Comparison of ENCODE assay signal across 8 cellular contexts in genomic region chr1:145872421-145872891, GRCh38. TPM values are rescaled to one million over a fixed set of nuclear protein-coding genes. Genes with fewer than 3 reads are reported as not detected.
A peak's percentile ranks its signal among the peaks of the same experiment; 100 is the strongest.
DNase-seq lines count a peak whose midpoint lies in the region; ATAC-seq and TF ChIP-seq lines count a peak whose summit lies in the region.

No MANE protein-coding gene starts in this region.

- peak overlapping the region; percentile 40 for H3K27ac ChIP-seq in right cardiac atrium (ENCODE audit: low read length)
- peak overlapping the region; percentile 80 to 82 for H3K27ac ChIP-seq in prostate gland

- intact Hi-C loops in right cardiac atrium (cut with DNase I), result no loop called here
- intact Hi-C loops in prostate gland (cut with DNase I), result no loop called here

- H3K4me1 ChIP-seq in right cardiac atrium (ENCODE audit: control insufficient read depth, insufficient read depth, low read length) (peaks cover 3% of the 10 kb centered on the region), prostate gland (replicated peaks) (peaks cover 4% of the 10 kb centered on the region)

- H3K9me3 Mint-ChIP-seq in activated naive CD8-positive, alpha-beta T cell treated with anti-CD3 and anti-CD28 coated beads for 36 hours, result no peaks in the 10 kb centered on the region

- H3K9me3 ChIP-seq in right cardiac atrium (ENCODE audit: control insufficient read depth, low read length) (no peaks in the 10 kb centered on the region), prostate gland (no peaks in the 10 kb centered on the region)

- no peaks in the 10 kb centered on the region for H3K27me3 ChIP-seq in right cardiac atrium (ENCODE audit: control insufficient read depth, insufficient read depth)
- no peaks in the 10 kb centered on the region for H3K27me3 ChIP-seq in prostate gland (replicated peaks; ENCODE audit: insufficient read depth)

- 46% methylated on average over 19 of the region's 19 CpGs for WGBS in right cardiac atrium
- WGBS in prostate gland, result 17% methylated on average over 19 of the region's 19 CpGs

- H3K4me3 ChIP-seq in right cardiac atrium (ENCODE audit: low read length), result peak overlapping the region; percentile 43
- H3K4me3 ChIP-seq in prostate gland, result peak overlapping the region; percentile 30 to 41

- peaks cover 3% of the 10 kb centered on the region for H3K27me3 Mint-ChIP-seq in activated naive CD8-positive, alpha-beta T cell treated with anti-CD3 and anti-CD28 coated beads for 36 hours

- H3K4me1 Mint-ChIP-seq in activated naive CD8-positive, alpha-beta T cell treated with anti-CD3 and anti-CD28 coated beads for 36 hours, result peaks cover 10% of the 10 kb centered on the region

- ATAC-seq in right cardiac atrium (peak; percentile 84 to 89), GM19463 (IDR thresholded peaks at IDR 0.05; ENCODE audit: unreplicated experiment) (no peak), GM21381 (IDR thresholded peaks at IDR 0.05; ENCODE audit: unreplicated experiment) (no peak)

- no peak for TF ChIP-seq POLR2A in prostate gland (IDR thresholded peaks at IDR 0.05)

- H3K36me3 ChIP-seq in prostate gland, result no peaks in the 10 kb centered on the region

- DNase-seq in EL, result peak; percentile 30
- no peak for DNase-seq in activated naive CD8-positive, alpha-beta T cell treated with anti-CD3 and anti-CD28 coated beads for 36 hours
- peak; percentile 81 to 91 (median 90) for DNase-seq in right cardiac atrium
- DNase-seq in prostate gland (ENCODE audit: low spot score), result peak; percentile 53
- DNase-seq in NCI-H748 treated with DMSO at 0.1 percent for 48 hours (lab: John Stamatoyannopoulos, UW), result no peak
- no peak for DNase-seq in NK-92 (lab: John Stamatoyannopoulos, UW; ENCODE audit: unreplicated experiment)

- H3K4me3 Mint-ChIP-seq in activated naive CD8-positive, alpha-beta T cell treated with anti-CD3 and anti-CD28 coated beads for 36 hours, result peak overlapping the region; percentile 75

- TF ChIP-seq CTCF in prostate gland (IDR thresholded peaks at IDR 0.05), result no peak

- H3K36me3 Mint-ChIP-seq in activated naive CD8-positive, alpha-beta T cell treated with anti-CD3 and anti-CD28 coated beads for 36 hours, result no peaks in the 10 kb centered on the region

- H3K27ac Mint-ChIP-seq in activated naive CD8-positive, alpha-beta T cell treated with anti-CD3 and anti-CD28 coated beads for 36 hours, result no peak overlapping the region

RNA-seq across cellular contexts. Expression of gene ANKRD35, which starts 13.2 kb away (rescaled TPM):
- under 1 TPM; 0.58 to 0.64 TPM for total RNA-seq in activated naive CD8-positive, alpha-beta T cell treated with anti-CD3 and anti-CD28 coated beads for 36 hours
- 1 to 10 TPM; 1.9 to 2.3 (median 2.1) TPM for total RNA-seq in right cardiac atrium
- polyA plus RNA-seq in right cardiac atrium, result 1.4 TPM
- 1 to 10 TPM; 6.6 to 7.5 TPM for total RNA-seq in prostate gland

RNA-seq across cellular contexts. Expression of gene PIAS3, which starts 13.6 kb away (rescaled TPM):
- total RNA-seq in activated naive CD8-positive, alpha-beta T cell treated with anti-CD3 and anti-CD28 coated beads for 36 hours, result 10 to 100 TPM; 14.7 to 16.4 TPM
- total RNA-seq in right cardiac atrium, result 10 to 100 TPM; 16.9 to 19.4 (median 18.8) TPM
- 16.6 TPM for polyA plus RNA-seq in right cardiac atrium
- total RNA-seq in prostate gland, result 10 to 100 TPM; 41.7 to 48.8 TPM

RNA-seq across cellular contexts. Expression of gene NUDT17, which starts 27.0 kb away (rescaled TPM):
- 1 to 10 TPM; 3.6 to 3.8 TPM for total RNA-seq in activated naive CD8-positive, alpha-beta T cell treated with anti-CD3 and anti-CD28 coated beads for 36 hours
- 1 to 10 TPM; 4.1 to 7.2 (median 5.1) TPM for total RNA-seq in right cardiac atrium
- polyA plus RNA-seq in right cardiac atrium, result 5.8 TPM
- 1 to 10 TPM; 3.5 to 8.6 TPM for total RNA-seq in prostate gland

RNA-seq across cellular contexts. Expression of gene ITGA10, which starts 37.4 kb away (rescaled TPM):
- 1 to 10 TPM in 1 of 2 experiments, under 1 TPM in 1; 0.97 to 1.2 TPM for total RNA-seq in activated naive CD8-positive, alpha-beta T cell treated with anti-CD3 and anti-CD28 coated beads for 36 hours
- total RNA-seq in right cardiac atrium, result 10 to 100 TPM; 10.2 to 29.0 (median 12.6) TPM
- polyA plus RNA-seq in right cardiac atrium, result 5.6 TPM
- 1 to 10 TPM; 6.4 to 7.4 TPM for total RNA-seq in prostate gland

RNA-seq across cellular contexts. Expression of gene PEX11B, which starts 46.1 kb away (rescaled TPM):
- 10 to 100 TPM; 33.6 to 33.8 TPM for total RNA-seq in activated naive CD8-positive, alpha-beta T cell treated with anti-CD3 and anti-CD28 coated beads for 36 hours
- total RNA-seq in right cardiac atrium, result 10 to 100 TPM; 21.4 to 23.7 (median 22.4) TPM
- polyA plus RNA-seq in right cardiac atrium, result 22.8 TPM
- total RNA-seq in prostate gland, result 10 to 100 TPM; 35.9 to 37.7 TPM

Comparison
In these comparisons a context has a peak if more than half of its experiments do, and no peak if none do; other contexts are left out.
1. DNase-seq: peak in EL (single experiment), right cardiac atrium (3 of 3) and prostate gland (single experiment); none in activated naive CD8-positive, alpha-beta T cell treated with anti-CD3 and anti-CD28 coated beads for 36 hours (single experiment), NCI-H748 treated with DMSO at 0.1 percent for 48 hours (single experiment) and NK-92 (single experiment).
2. ATAC-seq: peak in right cardiac atrium (2 of 2); none in GM19463 (single experiment) and GM21381 (single experiment).